In genomic region chr2:71000780-71001591, GRCh38 we compare ENCODE assay signal across 8 cellular contexts.
DNase-seq lines count a peak whose midpoint lies in the region; ATAC-seq and TF ChIP-seq lines count a peak whose summit lies in the region.

No MANE protein-coding gene starts in this region.

- DNase-seq in AML-193 (lab: John Stamatoyannopoulos, UW) (peak; percentile 43 to 61), NCI-H446 (lab: John Stamatoyannopoulos, UW) (peak; percentile 27 to 75), coronary artery (ENCODE audit: low spot score) (no peak), medulla oblongata (ENCODE audit: extremely low spot score) (peak; percentile 65)
- DNase-seq in activated CD4-positive, alpha-beta T cell treated with anti-CD3 and anti-CD28 coated beads for 48 hours: peak; percentile 87
- DNase-seq in stimulated activated CD8-positive, alpha-beta memory T cell treated with anti-CD3 and anti-CD28 coated beads, Interleukin-12 subunit alpha, Interleukin-12 subunit beta, amount 100 ng/mL, for 24 hours (ENCODE audit: extremely low read depth): peak; percentile 60

- in situ Hi-C loops in GM18951 (cut with MboI; ENCODE audit: low sequenced_read_pairs, unreplicated experiment): no loop called here

- peak overlapping the region; percentile 63 for H3K4me3 ChIP-seq in coronary artery

- ATAC-seq in HG03135 (IDR thresholded peaks at IDR 0.05; ENCODE audit: unreplicated experiment): peak; percentile 85

- H3K27ac ChIP-seq in coronary artery: no peak overlapping the region

- TF ChIP-seq CTCF in coronary artery (IDR thresholded peaks at IDR 0.05): peak; percentile 88

- peak; percentile 41 for TF ChIP-seq POLR2A in GM18951 (IDR thresholded peaks at IDR 0.05; ENCODE audit: extremely low read depth, insufficient read depth, insufficient read length)
